In genomic region chr16:18341417-18341960, GRCh38 we compare ENCODE assay signal across 8 cellular contexts. TPM values are rescaled to one million over a fixed set of nuclear protein-coding genes. Genes with fewer than 3 reads are reported as not detected.
DNase-seq lines count a peak whose midpoint lies in the region; ATAC-seq and TF ChIP-seq lines count a peak whose summit lies in the region.
"Not testable (repeated sequence)": the region's sequence is repeated elsewhere in the genome, so short reads cannot be mapped to it uniquely, and the experiment has no call there.
"Had no signal": no experiment of that assay in that cellular context is flagged by ENCODE, and none has a peak within 500 bp of the region (broad histone marks: within the 10 kb centered on the region; RNA-seq: fewer than 3 reads in every experiment).

No MANE protein-coding gene starts in this region.

- H3K9me2 ChIP-seq in HCT116 (ENCODE audit: insufficient read depth): not testable (repeated sequence)

- TF ChIP-seq CTCF in HCT116 (IDR thresholded peaks at IDR 0.05 in 2 of 3, conservative IDR thresholded peaks at IDR 0.05 in 1 of 3; ENCODE audit: borderline replicate concordance in 1 of 3, insufficient read depth in 1 of 3, low read depth in 2 of 3, low read length in 2 of 3); foreskin keratinocyte (conservative IDR thresholded peaks at IDR 0.05); heart left ventricle (IDR thresholded peaks at IDR 0.05); mucosa of descending colon (IDR thresholded peaks at IDR 0.05); sigmoid colon (IDR thresholded peaks at IDR 0.05); upper lobe of left lung (IDR thresholded peaks at IDR 0.05): not testable (repeated sequence)

- not testable (repeated sequence) for H3K4me2 ChIP-seq in HCT116 (ENCODE audit: low read length)

- not testable (repeated sequence) for DNase-seq in HCT116 (ENCODE audit: low read depth, low spot score); foreskin keratinocyte; left lobe of liver (ENCODE audit: low spot score); upper lobe of left lung
- peak in 1 of 5 donors; percentile 18 for DNase-seq in heart left ventricle
- peak in 1 of 3 donors; percentile 1 for DNase-seq in mucosa of descending colon
- peak; percentile 27 for DNase-seq in sigmoid colon

- 89 to 99% (median 93%) methylated on average over 2 to 5 of the region's 28 CpGs for WGBS in heart left ventricle, 4 donors
- WGBS in sigmoid colon, 2 donors: 80 to 94% methylated on average over 2 of the region's 28 CpGs
- 90% methylated on average over 5 of the region's 28 CpGs; no CpG with 5 or more reads in 1 of the 2 donors for WGBS in upper lobe of left lung, 2 donors

- not testable (repeated sequence) for TF ChIP-seq EP300 in sigmoid colon (IDR thresholded peaks at IDR 0.05); upper lobe of left lung (IDR thresholded peaks at IDR 0.05)

- not testable (repeated sequence) for H3K9me3 ChIP-seq in HCT116 (ENCODE audit: control insufficient read depth in 1 of 2, insufficient read depth in 1 of 2, low read depth in 1 of 2, low read length in 2 of 2); heart left ventricle; mucosa of descending colon; sigmoid colon; upper lobe of left lung

- H3K9ac ChIP-seq in HCT116 (ENCODE audit: low read length): not testable (repeated sequence)

- H3K27ac ChIP-seq in HCT116 (ENCODE audit: low read depth, low read length); foreskin keratinocyte; heart left ventricle; sigmoid colon; upper lobe of left lung: not testable (repeated sequence)

- not testable (repeated sequence) for H4K20me1 ChIP-seq in HCT116 (ENCODE audit: insufficient read depth)

- H3K4me1 ChIP-seq in HCT116 (ENCODE audit: control insufficient read depth in 1 of 2, insufficient read depth in 2 of 2, low read length in 2 of 2); foreskin keratinocyte; heart left ventricle; mucosa of descending colon (ENCODE audit: low read depth); sigmoid colon; upper lobe of left lung: not testable (repeated sequence)

- not testable (repeated sequence) for TF ChIP-seq RAD21 in HCT116 (IDR thresholded peaks at IDR 0.05; ENCODE audit: low read depth)

- H3K27me3 ChIP-seq in HCT116 (ENCODE audit: insufficient read depth, low read length); foreskin keratinocyte; heart left ventricle; sigmoid colon; upper lobe of left lung: not testable (repeated sequence)

- not testable (repeated sequence) for H3K4me3 ChIP-seq in HCT116 (replicated peaks in 1 of 2; ENCODE audit: low read depth in 1 of 2, low read length in 2 of 2); heart left ventricle; mucosa of descending colon; sigmoid colon; upper lobe of left lung

- CTCF ChIA-PET in HCT116 (lab: Charles Lee): not testable (repeated sequence)

- intact Hi-C loops in HCT116 (cut with micrococcal nuclease); heart left ventricle (cut with DNase I); mucosa of descending colon (cut with DNase I, micrococcal nuclease); sigmoid colon (cut with DNase I): not testable (repeated sequence)

- TF ChIP-seq POLR2A in HCT116 (IDR thresholded peaks at IDR 0.05; ENCODE audit: borderline replicate concordance, extremely low read depth, insufficient read depth, insufficient read length); heart left ventricle (IDR thresholded peaks at IDR 0.05); sigmoid colon (IDR thresholded peaks at IDR 0.05); upper lobe of left lung (IDR thresholded peaks at IDR 0.05): not testable (repeated sequence)

- POLR2A ChIA-PET in HCT116 (lab: Charles Lee): not testable (repeated sequence)

- RAD21 ChIA-PET in HCT116 (lab: Charles Lee; ENCODE audit: low non-redundant PET in 1 of 2, low total read pairs in 2 of 2, uncharacterized antibody in 2 of 2, unreplicated experiment in 2 of 2): not testable (repeated sequence)

- ATAC-seq in HCT116 (peak; percentile 54; the same call in 1 of the 2 replicates), foreskin keratinocyte (peak; percentile 27), heart left ventricle (peak in 3 of 4 donors; percentile 15 to 64 (median 33)), left lobe of liver (peak; percentile 45), mucosa of descending colon (peak; percentile 31), upper lobe of left lung (ENCODE audit: low FRiP score in 2 of 2) (peak; percentile 61 to 75)

- H2AFZ ChIP-seq in HCT116 (ENCODE audit: low read depth, low read length, poor library complexity, severe bottlenecking): not testable (repeated sequence)

- not testable (repeated sequence) for H3K36me3 ChIP-seq in HCT116 (ENCODE audit: control insufficient read depth in 1 of 2, insufficient read depth in 2 of 2, low read length in 2 of 2); heart left ventricle; mucosa of descending colon (ENCODE audit: low read depth); sigmoid colon; upper lobe of left lung

- H3K79me2 ChIP-seq in HCT116 (ENCODE audit: insufficient read depth, low read length): not testable (repeated sequence)

- BruUV-seq in HCT116 (replicated peaks; lab: Mats Ljungman, UMichigan): not testable (repeated sequence)

RNA-seq across cellular contexts. Expression of gene NPIPA8, which starts 5.0 kb away (rescaled TPM):
- total RNA-seq in HCT116 (2021; ENCODE audit: unreplicated experiment) (0.81 TPM), foreskin keratinocyte (8.4 TPM in 1 of 2 replicates, not detected in the other), heart left ventricle (10 to 100 TPM in 1 of 9 donors, under 1 TPM in 5, not detected in 3; 0.19 to 13.9 (median 0.32) TPM), left lobe of liver (0.35 TPM), mucosa of descending colon (1 to 10 TPM in 1 of 3 donors, under 1 TPM in 1, not detected in 1; 0.67 to 1.2 TPM), sigmoid colon (10 to 100 TPM in 2 of 4 donors, 1 to 10 TPM in 1, not detected in 1; 5.4 to 87.8 (median 72.4) TPM), upper lobe of left lung (10 to 100 TPM in 1 of 6 donors, under 1 TPM in 2, not detected in 3; 0.54 to 11.5 (median 0.74) TPM)
- polyA plus RNA-seq in HCT116 (2012): 0.07 and 0.45 TPM in 2 replicates
- polyA plus RNA-seq in foreskin keratinocyte (0.06 and 18.7 TPM in 2 replicates), heart left ventricle (1 to 10 TPM in 1 of 2 donors, not detected in 1; 4.4 TPM), sigmoid colon (10 to 100 TPM in 1 of 3 donors, 1 to 10 TPM in 2; 4.0 to 13.8 (median 7.6) TPM)
- total RNA-seq: CD4-positive, CD25-positive, alpha-beta regulatory T cell had no signal
